Comparison of ENCODE assay signal across 9 cellular contexts in the genomic region with DNA sequence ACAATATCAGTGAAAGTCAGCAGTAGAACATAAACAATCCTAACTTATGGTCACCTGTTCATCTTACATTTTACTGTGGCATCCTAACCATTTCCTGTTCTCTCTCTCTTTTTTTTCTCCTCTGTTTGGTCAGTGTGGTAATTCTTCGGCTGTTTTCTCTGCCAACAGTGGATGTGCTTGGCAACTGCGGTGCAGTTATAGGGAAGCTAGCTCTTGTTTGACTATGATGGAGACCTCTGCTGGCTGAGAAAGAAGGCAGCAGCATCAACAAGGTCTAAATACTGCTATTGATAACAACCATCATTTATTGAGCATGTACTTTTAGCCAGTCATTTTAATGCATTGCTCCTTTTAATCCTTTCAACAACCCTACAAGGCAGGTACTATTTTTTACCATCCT. TPM values are rescaled to one million over a fixed set of nuclear protein-coding genes. Genes with fewer than 3 reads are reported as not detected.
DNase-seq lines count a peak whose midpoint lies in the region; ATAC-seq, FAIRE-seq and TF ChIP-seq lines count a peak whose summit lies in the region.
"Had no signal": no experiment of that assay in that cellular context is flagged by ENCODE, and none has a peak within 500 bp of the region (broad histone marks: within the 10 kb centered on the region; RNA-seq: fewer than 3 reads in every experiment).

No MANE protein-coding gene starts in this region.

- no peak for TF ChIP-seq POLR2A in GM12892 (IDR thresholded peaks at IDR 0.05; ENCODE audit: low read depth, low read length)

- intact Hi-C loops in dorsolateral prefrontal cortex (cut with DNase I): no loop called here

- H3K4me3 ChIP-seq in dorsolateral prefrontal cortex: no peak overlapping the region

- no peaks in the 10 kb centered on the region for H3K36me3 Mint-ChIP-seq in stimulated activated effector memory CD8-positive, alpha-beta T cell treated with anti-CD3 and anti-CD28 coated beads, Interleukin-12 subunit alpha, Interleukin-12 subunit beta, amount 100 ng/mL, for 72 hours

- peak; percentile 63 for FAIRE-seq in GM12892 (lab: Jason Lieb, UNC)
- FAIRE-seq: colon had no signal

- no peak overlapping the region for H3K27ac ChIP-seq in dorsolateral prefrontal cortex

- H3K4me1 Mint-ChIP-seq in stimulated activated effector memory CD8-positive, alpha-beta T cell treated with anti-CD3 and anti-CD28 coated beads, Interleukin-12 subunit alpha, Interleukin-12 subunit beta, amount 100 ng/mL, for 72 hours: peaks cover 7% of the 10 kb centered on the region

- no peak overlapping the region for H3K27ac Mint-ChIP-seq in stimulated activated effector memory CD8-positive, alpha-beta T cell treated with anti-CD3 and anti-CD28 coated beads, Interleukin-12 subunit alpha, Interleukin-12 subunit beta, amount 100 ng/mL, for 72 hours

- ATAC-seq in stimulated activated effector memory CD8-positive, alpha-beta T cell treated with anti-CD3 and anti-CD28 coated beads, Interleukin-12 subunit alpha, Interleukin-12 subunit beta, amount 100 ng/mL, for 72 hours: peak; percentile 51
- no peak for ATAC-seq in GM21390 (IDR thresholded peaks at IDR 0.05; ENCODE audit: unreplicated experiment)

- H3K9me3 Mint-ChIP-seq in stimulated activated effector memory CD8-positive, alpha-beta T cell treated with anti-CD3 and anti-CD28 coated beads, Interleukin-12 subunit alpha, Interleukin-12 subunit beta, amount 100 ng/mL, for 72 hours: peaks cover 2% of the 10 kb centered on the region

- no peak overlapping the region for H3K4me3 Mint-ChIP-seq in stimulated activated effector memory CD8-positive, alpha-beta T cell treated with anti-CD3 and anti-CD28 coated beads, Interleukin-12 subunit alpha, Interleukin-12 subunit beta, amount 100 ng/mL, for 72 hours

- DNase-seq in AG08396 (ENCODE audit: low spot score) (peak; percentile 16), GM12892 (ENCODE audit: insufficient read length) (no peak), NCI-H446 treated with DMSO at 0.1 percent for 48 hours (lab: John Stamatoyannopoulos, UW) (peak; percentile 29), dorsolateral prefrontal cortex (peak in 4 of 10 donors; percentile 4 to 30 (median 8)), GF-D8 (lab: John Stamatoyannopoulos, UW) (no peak), epidermal melanocyte (ENCODE audit: insufficient read length, low spot score) (no peak)
- no peak for DNase-seq in stimulated activated effector memory CD8-positive, alpha-beta T cell treated with anti-CD3 and anti-CD28 coated beads, Interleukin-12 subunit alpha, Interleukin-12 subunit beta, amount 100 ng/mL, for 72 hours (ENCODE audit: low spot score in 2 of 2)

- TF ChIP-seq CTCF in dorsolateral prefrontal cortex (IDR thresholded peaks at IDR 0.05 in 54 of 56, conservative IDR thresholded peaks at IDR 0.05 in 2 of 56; ENCODE audit: low read depth in 1 of 56, partially characterized antibody in 56 of 56): peak in 43 of 56 donors; percentile 7 to 52 (median 28)

- peaks cover 0 to 8% (median 0%) of the 10 kb centered on the region in 45 donors for H3K27me3 ChIP-seq in dorsolateral prefrontal cortex

RNA-seq across cellular contexts. Expression of gene DRD3, which starts 0.7 kb away (rescaled TPM):
- not detected for polyA plus RNA-seq in GM12892 (2012; ENCODE audit: missing spikeins)
- under 1 TPM in 8 of 120 experiments, not detected in 112; 0.28 to 0.56 (median 0.32) TPM for total RNA-seq in dorsolateral prefrontal cortex

RNA-seq across cellular contexts. Expression of gene ZNF80, which starts 57.8 kb away (rescaled TPM):
- not detected for polyA plus RNA-seq in GM12892 (2012; ENCODE audit: missing spikeins)
- under 1 TPM in 1 of 120 experiments, not detected in 119; 0.19 TPM for total RNA-seq in dorsolateral prefrontal cortex

Comparison
In these comparisons a context has a peak if more than half of its experiments do, and no peak if none do; other contexts are left out.
1. DNase-seq: peak in AG08396 (single experiment) and NCI-H446 treated with DMSO at 0.1 percent for 48 hours (single experiment); none in GM12892 (single experiment), stimulated activated effector memory CD8-positive, alpha-beta T cell treated with anti-CD3 and anti-CD28 coated beads, Interleukin-12 subunit alpha, Interleukin-12 subunit beta, amount 100 ng/mL, for 72 hours (0 of 2), GF-D8 (single experiment) and epidermal melanocyte (single experiment).